Comparison of ENCODE assay signal across 16 cellular contexts in genomic region chr1:3326516-3327388, GRCh38.
A peak's percentile ranks its signal among the peaks of the same experiment; 100 is the strongest.
DNase-seq lines count a peak whose midpoint lies in the region; ATAC-seq and TF ChIP-seq lines count a peak whose summit lies in the region.
"Had no signal": no experiment of that assay in that cellular context is flagged by ENCODE, and none has a peak within 500 bp of the region (broad histone marks: within the 10 kb centered on the region; RNA-seq: fewer than 3 reads in every experiment).

No MANE protein-coding gene starts in this region.

- peaks cover 4% of the 10 kb centered on the region for H3K36me3 Mint-ChIP-seq in endothelial cell (ENCODE audit: low read depth, unreplicated experiment)
- H3K36me3 Mint-ChIP-seq: CD14-positive monocyte; CD8-positive, alpha-beta T cell had no signal

- H3K27ac Mint-ChIP-seq in endothelial cell (ENCODE audit: unreplicated experiment) = no peak overlapping the region
- H3K27ac Mint-ChIP-seq: CD14-positive monocyte; CD8-positive, alpha-beta T cell; GM23338; HFFc6 had no signal

- H3K4me1 Mint-ChIP-seq in endothelial cell (ENCODE audit: unreplicated experiment) = no peaks in the 10 kb centered on the region
- H3K4me1 Mint-ChIP-seq: CD14-positive monocyte had no signal

- H4K20me1 ChIP-seq in BLaER1 (peaks cover 16% of the 10 kb centered on the region; the same call in 1 of the 2 replicates), osteoblast (ENCODE audit: insufficient read depth, low read length) (no peaks in the 10 kb centered on the region)

- H3K4me3 ChIP-seq in BLaER1 (no peak overlapping the region), H7 (ENCODE audit: insufficient read depth, low read depth, low read length) (no peak overlapping the region), osteoblast (ENCODE audit: insufficient read depth, low read length) (no peak overlapping the region)
- H3K4me3 ChIP-seq: A549, GM23338, HAP-1 had no signal

- ATAC-seq in GM18873 (IDR thresholded peaks at IDR 0.05; ENCODE audit: low FRiP score, unreplicated experiment) = no peak
- ATAC-seq: A549; CD8-positive, alpha-beta T cell; GM23338 had no signal

- H2AFZ ChIP-seq in osteoblast (ENCODE audit: low read length) = no peak overlapping the region
- H2AFZ ChIP-seq: GM23338 had no signal

- H3K4me1 ChIP-seq in BLaER1 = peaks cover 26% of the 10 kb centered on the region
- H3K4me1 ChIP-seq in osteoblast (ENCODE audit: insufficient read depth, low read length) = no peaks in the 10 kb centered on the region
- H3K4me1 ChIP-seq: A549, BE2C had no signal

- H3K27me3 Mint-ChIP-seq in endothelial cell (ENCODE audit: unreplicated experiment) = peaks cover 5% of the 10 kb centered on the region

- no peak overlapping the region for H3K9ac ChIP-seq in BLaER1

- H3K9me3 ChIP-seq in BLaER1 = no peaks in the 10 kb centered on the region
- H3K9me3 ChIP-seq in osteoblast (ENCODE audit: low read depth, low read length) = no peaks in the 10 kb centered on the region
- H3K9me3 ChIP-seq: A549, BE2C, HAP-1 had no signal

- DNase-seq in H7 (peak; percentile 59), endothelial cell (ENCODE audit: low spot score) (no peak), osteoblast (ENCODE audit: insufficient read length, low spot score, missing footprints) (peak; percentile 83)
- no peak for DNase-seq in stimulated activated CD4-positive, alpha-beta T cell treated with anti-CD3 and anti-CD28 coated beads, Interleukin-4, amount 100 ng/mL, for 1 hour
- DNase-seq: BE2C; CD8-positive, alpha-beta T cell; COR-L47; DMS153; EL; HFFc6 had no signal

- H3K36me3 ChIP-seq in BLaER1 = no peaks in the 10 kb centered on the region
- H3K36me3 ChIP-seq in H7 (replicated peaks; ENCODE audit: control insufficient read depth, insufficient read depth, low read length) = no peaks in the 10 kb centered on the region
- H3K36me3 ChIP-seq in osteoblast (ENCODE audit: insufficient read depth, low read length) = no peaks in the 10 kb centered on the region
- H3K36me3 ChIP-seq: BE2C, HAP-1 had no signal

- TF ChIP-seq CTCF in endothelial cell (IDR thresholded peaks at IDR 0.05; ENCODE audit: unreplicated experiment) (no peak), osteoblast (IDR thresholded peaks at IDR 0.05; ENCODE audit: extremely low read depth, low read depth, low read length) (no peak)

- no peaks in the 10 kb centered on the region for H3K9me3 Mint-ChIP-seq in endothelial cell (ENCODE audit: unreplicated experiment)
- H3K9me3 Mint-ChIP-seq: CD14-positive monocyte; CD8-positive, alpha-beta T cell; GM23338; HFFc6 had no signal

- peak overlapping the region; percentile 30 for H3K4me3 Mint-ChIP-seq in endothelial cell (ENCODE audit: unreplicated experiment)
- H3K4me3 Mint-ChIP-seq: CD14-positive monocyte; CD8-positive, alpha-beta T cell; GM23338; HFFc6 had no signal

- no peak overlapping the region for H3K27ac ChIP-seq in BLaER1
- no peak overlapping the region for H3K27ac ChIP-seq in osteoblast (ENCODE audit: low read depth, low read length)
- H3K27ac ChIP-seq: A549 had no signal

- H3K4me2 ChIP-seq in BLaER1 (peak overlapping the region; percentile 59; the same call in 1 of the 2 replicates), osteoblast (ENCODE audit: insufficient read depth, low read length) (no peak overlapping the region)
- H3K4me2 ChIP-seq: A549, GM23338 had no signal

- H3K27me3 ChIP-seq in BLaER1 (peaks cover 46% of the 10 kb centered on the region), H7 (ENCODE audit: control insufficient read depth, insufficient read depth, low read length) (no peaks in the 10 kb centered on the region), osteoblast (ENCODE audit: insufficient read depth, low read length) (no peaks in the 10 kb centered on the region)
- H3K27me3 ChIP-seq: BE2C had no signal

- H3K79me2 ChIP-seq in osteoblast (ENCODE audit: insufficient read depth, low read length) = no peaks in the 10 kb centered on the region

Comparison
In these comparisons a context has a peak if more than half of its experiments do, and no peak if none do; other contexts are left out.
1. DNase-seq: peak in H7 (single experiment) and osteoblast (single experiment); none in endothelial cell (single experiment) and stimulated activated CD4-positive, alpha-beta T cell treated with anti-CD3 and anti-CD28 coated beads, Interleukin-4, amount 100 ng/mL, for 1 hour (single experiment).